In the genomic region with DNA sequence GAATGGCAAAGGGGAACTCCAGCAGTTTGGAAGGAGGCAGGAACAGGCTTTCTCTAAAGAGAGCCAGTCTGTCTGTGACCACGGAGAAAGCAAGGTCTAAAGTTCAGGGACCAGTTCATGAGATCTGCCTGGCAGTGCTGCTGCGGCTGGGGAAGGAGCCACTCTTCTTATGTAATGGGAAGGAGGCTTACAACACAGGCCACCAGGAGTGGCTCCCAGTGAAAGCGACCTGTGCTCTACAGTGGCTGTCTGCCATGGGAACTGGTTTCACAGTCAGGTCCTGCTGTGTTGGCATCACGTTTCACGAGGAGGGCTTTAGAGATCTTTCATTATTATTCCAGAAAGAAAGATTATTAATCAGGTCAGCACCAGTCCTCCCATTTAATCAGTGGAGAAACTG, we compare ENCODE assay signal across 8 cellular contexts.
DNase-seq lines count a peak whose midpoint lies in the region; ATAC-seq and TF ChIP-seq lines count a peak whose summit lies in the region.
"Had no signal": no experiment of that assay in that cellular context is flagged by ENCODE, and none has a peak within 500 bp of the region (broad histone marks: within the 10 kb centered on the region; RNA-seq: fewer than 3 reads in every experiment).

No MANE protein-coding gene starts in this region.

- H3K27me3 ChIP-seq in right atrium auricular region (no peaks in the 10 kb centered on the region), spleen (replicated peaks in 1 of 7) (no peaks in the 10 kb centered on the region)
- H3K27me3 ChIP-seq in effector memory CD4-positive, alpha-beta T cell (replicated peaks; ENCODE audit: control insufficient read depth, insufficient read depth, low read length, poor library complexity, severe bottlenecking): no peaks in the 10 kb centered on the region

- H3K4me1 ChIP-seq in right atrium auricular region (peaks cover 0 to 21% of the 10 kb centered on the region in 2 donors), spleen (peaks cover 0 to 66% (median 43%) of the 10 kb centered on the region in 6 donors)
- H3K4me1 ChIP-seq in effector memory CD4-positive, alpha-beta T cell (ENCODE audit: control insufficient read depth, insufficient read depth, low read length, poor library complexity, severe bottlenecking): peaks cover 4% of the 10 kb centered on the region

- no peaks in the 10 kb centered on the region for H3K36me3 ChIP-seq in right atrium auricular region
- no peaks in the 10 kb centered on the region for H3K36me3 ChIP-seq in spleen
- no peaks in the 10 kb centered on the region for H3K36me3 ChIP-seq in effector memory CD4-positive, alpha-beta T cell (ENCODE audit: control insufficient read depth, insufficient read depth, low read length)

- H3K4me3 ChIP-seq in right atrium auricular region (no peak overlapping the region), spleen (no peak overlapping the region)
- H3K4me3 ChIP-seq in effector memory CD4-positive, alpha-beta T cell (ENCODE audit: insufficient read depth, low read depth, low read length, poor library complexity, severe bottlenecking): no peak overlapping the region

- TF ChIP-seq CTCF in right atrium auricular region (IDR thresholded peaks at IDR 0.05) (no peak), spleen (IDR thresholded peaks at IDR 0.05 in 8 of 11, conservative IDR thresholded peaks at IDR 0.05 in 3 of 11) (no peak)

- ATAC-seq in HG02981 (IDR thresholded peaks at IDR 0.05; ENCODE audit: unreplicated experiment): no peak

- H3K27ac ChIP-seq in right atrium auricular region (no peak overlapping the region), spleen (peak overlapping the region in 5 of 8 donors; percentile 4 to 70 (median 37))
- no peak overlapping the region for H3K27ac ChIP-seq in effector memory CD4-positive, alpha-beta T cell (ENCODE audit: insufficient read depth, low read length, poor library complexity, severe bottlenecking)

- TF ChIP-seq POLR2A in spleen (IDR thresholded peaks at IDR 0.05): no peak

- WGBS in spleen, 5 donors: 25 to 59% (median 42%) methylated on average over 5 of the region's 5 CpGs

- H3K9me3 ChIP-seq in right atrium auricular region: no peaks in the 10 kb centered on the region
- no peaks in the 10 kb centered on the region for H3K9me3 ChIP-seq in spleen
- no peaks in the 10 kb centered on the region for H3K9me3 ChIP-seq in effector memory CD4-positive, alpha-beta T cell (ENCODE audit: control insufficient read depth, low read length)

- intact Hi-C loops in spleen (cut with DNase I; ENCODE audit: low total_unique reads): no loop called here

- DNase-seq in HuH-7.5 (ENCODE audit: low spot score) (peak; percentile 35), RPMI8226 (peak; percentile 60), right atrium auricular region (ENCODE audit: low spot score) (peak; percentile 80), spleen (peak; percentile 77)
- no peak for DNase-seq in stimulated activated CD4-positive, alpha-beta T cell treated with anti-CD3 and anti-CD28 coated beads, Interleukin-12 subunit alpha, Interleukin-12 subunit beta, amount 100 ng/mL, for 4 hours
- DNase-seq in effector memory CD4-positive, alpha-beta T cell: no peak
- DNase-seq: activated effector memory CD4-positive, alpha-beta T cell treated with Interleukin-2 at 50 U/mL for 16 hours had no signal

Comparison
In these comparisons a context has a peak if more than half of its experiments do, and no peak if none do; other contexts are left out.
1. DNase-seq: peak in HuH-7.5 (single experiment), RPMI8226 (single experiment), right atrium auricular region (single experiment) and spleen (single experiment); none in stimulated activated CD4-positive, alpha-beta T cell treated with anti-CD3 and anti-CD28 coated beads, Interleukin-12 subunit alpha, Interleukin-12 subunit beta, amount 100 ng/mL, for 4 hours (single experiment) and effector memory CD4-positive, alpha-beta T cell (0 of 3).
2. H3K27ac ChIP-seq: peak in spleen (5 of 8); none in right atrium auricular region (0 of 2) and effector memory CD4-positive, alpha-beta T cell (single experiment).